In genomic region chr14:35140718-35141581, GRCh38 we compare ENCODE assay signal across 8 cellular contexts. TPM values are rescaled to one million over a fixed set of nuclear protein-coding genes. Genes with fewer than 3 reads are reported as not detected.
DNase-seq lines count a peak whose midpoint lies in the region; ATAC-seq, FAIRE-seq and TF ChIP-seq lines count a peak whose summit lies in the region.

No MANE protein-coding gene starts in this region.

- H3K9me3 ChIP-seq in heart right ventricle, result no peaks in the 10 kb centered on the region

- peaks cover 2% of the 10 kb centered on the region; the same call in 1 of the 2 replicates for H3K4me1 Mint-ChIP-seq in WTC11

- H3K36me3 Mint-ChIP-seq in WTC11, result peaks cover 2% of the 10 kb centered on the region

- H3K4me3 Mint-ChIP-seq in WTC11, result no peak overlapping the region

- no peak overlapping the region for H3K4me3 ChIP-seq in heart right ventricle
- H3K4me3 ChIP-seq in fibroblast of mammary gland (ENCODE audit: control insufficient read depth, low read depth, low read length), result no peak overlapping the region

- DNase-seq in heart right ventricle, result no peak
- no peak for DNase-seq in Right ventricle myocardium inferior (ENCODE audit: missing footprints)
- DNase-seq in NCI-H69 (lab: John Stamatoyannopoulos, UW), result peak; percentile 54
- peak; percentile 49 for DNase-seq in fibroblast of mammary gland (ENCODE audit: low read depth)
- DNase-seq in urothelium cell line (ENCODE audit: low spot score), result peak; percentile 16
- DNase-seq in activated CD4-positive, alpha-beta T cell treated with anti-CD3 and anti-CD28 coated beads, Interleukin-2, amount 50 U/mL, for 1 hour, result no peak
- DNase-seq in glomerular visceral epithelial cell (ENCODE audit: extremely low spot score), result no peak
- no peak for DNase-seq in WTC11 (ENCODE audit: low spot score)

- TF ChIP-seq CTCF in heart right ventricle (IDR thresholded peaks at IDR 0.05) (peak in 7 of 9 donors; percentile 35 to 68 (median 59)), fibroblast of mammary gland (conservative IDR thresholded peaks at IDR 0.05; ENCODE audit: control insufficient read depth, insufficient read depth, low read depth, low read length) (peak; percentile 18), WTC11 (IDR thresholded peaks at IDR 0.05) (no peak)

- no peak for FAIRE-seq in urothelium cell line (lab: Jason Lieb, UNC)

- ATAC-seq in heart right ventricle, result no peak
- ATAC-seq in Right ventricle myocardium inferior, result no peak
- ATAC-seq in WTC11, result no peak

- peaks cover 0 to 56% (median 0%) of the 10 kb centered on the region in 9 donors for H3K36me3 ChIP-seq in heart right ventricle

- H3K27ac ChIP-seq in heart right ventricle, result no peak overlapping the region

- H3K4me1 ChIP-seq in heart right ventricle, result no peaks in the 10 kb centered on the region

- H3K27me3 Mint-ChIP-seq in WTC11 (ENCODE audit: low read depth), result no peaks in the 10 kb centered on the region

- H3K9me3 Mint-ChIP-seq in WTC11, result no peaks in the 10 kb centered on the region

- intact Hi-C loops in heart right ventricle (cut with DNase I) (loop anchor here in 8 of 10 donors (2.0 to 10.0 kb wide), 5 partner anchors 74 to 281 kb away; no protein-coding TSS in a partner anchor), Right ventricle myocardium inferior (cut with DNase I) (loop anchor here (2.0 to 10.0 kb wide), 2 partner anchors 74 to 272 kb away; no protein-coding TSS in a partner anchor)

- WGBS in heart right ventricle, 2 donors, result 97% methylated on average over 2 of the region's 2 CpGs

- no peaks in the 10 kb centered on the region for H3K27me3 ChIP-seq in heart right ventricle

- POLR2A ChIA-PET in WTC11 (lab: Charles Lee), result no interaction called here

- CTCF ChIA-PET in WTC11 (lab: Charles Lee), result interaction anchor here (0.5 to 1.4 kb wide), 11 partner anchors 15 to 567 kb away, joined by 3 to 6 read pairs (median 3); partner anchors contain the start of gene PSMA6

- H3K27ac Mint-ChIP-seq in WTC11, result no peak overlapping the region

TF ChIP-seq in WTC11, 78 proteins besides CTCF, POLR2A, EP300 and RAD21:
- TF ChIP-seq ELF4 (CRISPR knock-in tag; IDR thresholded peaks at IDR 0.05; ENCODE audit: low read depth) (no peak), HMGA2 (CRISPR knock-in tag; IDR thresholded peaks at IDR 0.05) (no peak)
- TF ChIP-seq, protein P1, sequence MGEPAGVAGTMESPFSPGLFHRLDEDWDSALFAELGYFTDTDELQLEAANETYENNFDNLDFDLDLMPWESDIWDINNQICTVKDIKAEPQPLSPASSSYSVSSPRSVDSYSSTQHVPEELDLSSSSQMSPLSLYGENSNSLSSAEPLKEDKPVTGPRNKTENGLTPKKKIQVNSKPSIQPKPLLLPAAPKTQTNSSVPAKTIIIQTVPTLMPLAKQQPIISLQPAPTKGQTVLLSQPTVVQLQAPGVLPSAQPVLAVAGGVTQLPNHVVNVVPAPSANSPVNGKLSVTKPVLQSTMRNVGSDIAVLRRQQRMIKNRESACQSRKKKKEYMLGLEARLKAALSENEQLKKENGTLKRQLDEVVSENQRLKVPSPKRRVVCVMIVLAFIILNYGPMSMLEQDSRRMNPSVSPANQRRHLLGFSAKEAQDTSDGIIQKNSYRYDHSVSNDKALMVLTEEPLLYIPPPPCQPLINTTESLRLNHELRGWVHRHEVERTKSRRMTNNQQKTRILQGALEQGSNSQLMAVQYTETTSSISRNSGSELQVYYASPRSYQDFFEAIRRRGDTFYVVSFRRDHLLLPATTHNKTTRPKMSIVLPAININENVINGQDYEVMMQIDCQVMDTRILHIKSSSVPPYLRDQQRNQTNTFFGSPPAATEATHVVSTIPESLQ (CRISPR knock-in tag; IDR thresholded peaks at IDR 0.05), result no peak

RNA-seq across cellular contexts. Expression of gene PRORP, which starts 18.6 kb away (rescaled TPM):
- total RNA-seq in heart right ventricle, result 10 to 100 TPM; 17.6 to 25.4 (median 20.9) TPM
- 10 to 100 TPM in 1 of 2 donors, 1 to 10 TPM in 1; 3.9 to 16.7 TPM for polyA plus RNA-seq in heart right ventricle
- total RNA-seq in Right ventricle myocardium inferior, result 22.0 TPM
- 33.6 to 44.1 TPM (median 36.7 TPM) in 3 replicates for total RNA-seq in WTC11 (2021)

RNA-seq across cellular contexts. Expression of gene PPP2R3C, which starts 19.2 kb away (rescaled TPM):
- total RNA-seq in heart right ventricle (10 to 100 TPM; 25.8 to 36.3 (median 27.9) TPM), Right ventricle myocardium inferior (26.8 TPM), WTC11 (2021) (31.2 to 33.8 TPM (median 31.6 TPM) in 3 replicates)
- polyA plus RNA-seq in heart right ventricle, result 10 to 100 TPM; 25.5 to 28.6 TPM

Comparison
In these comparisons a context has a peak if more than half of its experiments do, and no peak if none do; other contexts are left out.
1. DNase-seq: peak in NCI-H69 (single experiment), fibroblast of mammary gland (single experiment) and urothelium cell line (single experiment); none in heart right ventricle (0 of 2), Right ventricle myocardium inferior (single experiment), activated CD4-positive, alpha-beta T cell treated with anti-CD3 and anti-CD28 coated beads, Interleukin-2, amount 50 U/mL, for 1 hour (single experiment), glomerular visceral epithelial cell (single experiment) and WTC11 (single experiment).